ENCODE assay signal across 1 cellular context in the genomic region with DNA sequence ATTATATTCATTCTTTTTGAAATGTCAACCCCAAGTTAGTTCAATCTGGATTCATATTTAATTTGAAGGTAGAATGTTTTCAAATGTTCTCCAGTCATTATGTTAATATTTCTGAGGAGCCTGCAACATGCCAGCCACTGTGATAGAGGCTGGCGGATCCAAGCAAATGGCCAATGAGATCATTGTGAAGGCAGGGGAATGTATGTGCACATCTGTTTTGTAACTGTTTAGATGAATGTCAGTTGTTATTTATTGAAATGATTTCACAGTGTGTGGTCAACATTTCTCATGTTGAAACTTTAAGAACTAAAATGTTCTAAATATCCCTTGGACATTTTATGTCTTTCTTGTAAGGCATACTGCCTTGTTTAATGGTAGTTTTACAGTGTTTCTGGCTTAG.
TF ChIP-seq lines count a peak whose summit lies in the region.

No MANE protein-coding gene starts in this region.

TF ChIP-seq in GM23338, 12 proteins besides CTCF, POLR2A, EP300 and RAD21:
- TF ChIP-seq ETS1 (IDR thresholded peaks at IDR 0.05) (no peak), ZNF114 (CRISPR knock-in tag; IDR thresholded peaks at IDR 0.05) (no peak), STAT1 (IDR thresholded peaks at IDR 0.05; ENCODE audit: unreplicated experiment) (no peak), JUNB (IDR thresholded peaks at IDR 0.05; ENCODE audit: unreplicated experiment) (no peak), EZH2 (IDR thresholded peaks at IDR 0.05; ENCODE audit: low read depth, unreplicated experiment) (no peak), NANOG (IDR thresholded peaks at IDR 0.05; ENCODE audit: borderline replicate concordance) (no peak), CREB1 (CRISPR knock-in tag; IDR thresholded peaks at IDR 0.05; ENCODE audit: low read depth) (no peak), REST (IDR thresholded peaks at IDR 0.05; ENCODE audit: unreplicated experiment) (no peak)
- TF ChIP-seq, protein P1, sequence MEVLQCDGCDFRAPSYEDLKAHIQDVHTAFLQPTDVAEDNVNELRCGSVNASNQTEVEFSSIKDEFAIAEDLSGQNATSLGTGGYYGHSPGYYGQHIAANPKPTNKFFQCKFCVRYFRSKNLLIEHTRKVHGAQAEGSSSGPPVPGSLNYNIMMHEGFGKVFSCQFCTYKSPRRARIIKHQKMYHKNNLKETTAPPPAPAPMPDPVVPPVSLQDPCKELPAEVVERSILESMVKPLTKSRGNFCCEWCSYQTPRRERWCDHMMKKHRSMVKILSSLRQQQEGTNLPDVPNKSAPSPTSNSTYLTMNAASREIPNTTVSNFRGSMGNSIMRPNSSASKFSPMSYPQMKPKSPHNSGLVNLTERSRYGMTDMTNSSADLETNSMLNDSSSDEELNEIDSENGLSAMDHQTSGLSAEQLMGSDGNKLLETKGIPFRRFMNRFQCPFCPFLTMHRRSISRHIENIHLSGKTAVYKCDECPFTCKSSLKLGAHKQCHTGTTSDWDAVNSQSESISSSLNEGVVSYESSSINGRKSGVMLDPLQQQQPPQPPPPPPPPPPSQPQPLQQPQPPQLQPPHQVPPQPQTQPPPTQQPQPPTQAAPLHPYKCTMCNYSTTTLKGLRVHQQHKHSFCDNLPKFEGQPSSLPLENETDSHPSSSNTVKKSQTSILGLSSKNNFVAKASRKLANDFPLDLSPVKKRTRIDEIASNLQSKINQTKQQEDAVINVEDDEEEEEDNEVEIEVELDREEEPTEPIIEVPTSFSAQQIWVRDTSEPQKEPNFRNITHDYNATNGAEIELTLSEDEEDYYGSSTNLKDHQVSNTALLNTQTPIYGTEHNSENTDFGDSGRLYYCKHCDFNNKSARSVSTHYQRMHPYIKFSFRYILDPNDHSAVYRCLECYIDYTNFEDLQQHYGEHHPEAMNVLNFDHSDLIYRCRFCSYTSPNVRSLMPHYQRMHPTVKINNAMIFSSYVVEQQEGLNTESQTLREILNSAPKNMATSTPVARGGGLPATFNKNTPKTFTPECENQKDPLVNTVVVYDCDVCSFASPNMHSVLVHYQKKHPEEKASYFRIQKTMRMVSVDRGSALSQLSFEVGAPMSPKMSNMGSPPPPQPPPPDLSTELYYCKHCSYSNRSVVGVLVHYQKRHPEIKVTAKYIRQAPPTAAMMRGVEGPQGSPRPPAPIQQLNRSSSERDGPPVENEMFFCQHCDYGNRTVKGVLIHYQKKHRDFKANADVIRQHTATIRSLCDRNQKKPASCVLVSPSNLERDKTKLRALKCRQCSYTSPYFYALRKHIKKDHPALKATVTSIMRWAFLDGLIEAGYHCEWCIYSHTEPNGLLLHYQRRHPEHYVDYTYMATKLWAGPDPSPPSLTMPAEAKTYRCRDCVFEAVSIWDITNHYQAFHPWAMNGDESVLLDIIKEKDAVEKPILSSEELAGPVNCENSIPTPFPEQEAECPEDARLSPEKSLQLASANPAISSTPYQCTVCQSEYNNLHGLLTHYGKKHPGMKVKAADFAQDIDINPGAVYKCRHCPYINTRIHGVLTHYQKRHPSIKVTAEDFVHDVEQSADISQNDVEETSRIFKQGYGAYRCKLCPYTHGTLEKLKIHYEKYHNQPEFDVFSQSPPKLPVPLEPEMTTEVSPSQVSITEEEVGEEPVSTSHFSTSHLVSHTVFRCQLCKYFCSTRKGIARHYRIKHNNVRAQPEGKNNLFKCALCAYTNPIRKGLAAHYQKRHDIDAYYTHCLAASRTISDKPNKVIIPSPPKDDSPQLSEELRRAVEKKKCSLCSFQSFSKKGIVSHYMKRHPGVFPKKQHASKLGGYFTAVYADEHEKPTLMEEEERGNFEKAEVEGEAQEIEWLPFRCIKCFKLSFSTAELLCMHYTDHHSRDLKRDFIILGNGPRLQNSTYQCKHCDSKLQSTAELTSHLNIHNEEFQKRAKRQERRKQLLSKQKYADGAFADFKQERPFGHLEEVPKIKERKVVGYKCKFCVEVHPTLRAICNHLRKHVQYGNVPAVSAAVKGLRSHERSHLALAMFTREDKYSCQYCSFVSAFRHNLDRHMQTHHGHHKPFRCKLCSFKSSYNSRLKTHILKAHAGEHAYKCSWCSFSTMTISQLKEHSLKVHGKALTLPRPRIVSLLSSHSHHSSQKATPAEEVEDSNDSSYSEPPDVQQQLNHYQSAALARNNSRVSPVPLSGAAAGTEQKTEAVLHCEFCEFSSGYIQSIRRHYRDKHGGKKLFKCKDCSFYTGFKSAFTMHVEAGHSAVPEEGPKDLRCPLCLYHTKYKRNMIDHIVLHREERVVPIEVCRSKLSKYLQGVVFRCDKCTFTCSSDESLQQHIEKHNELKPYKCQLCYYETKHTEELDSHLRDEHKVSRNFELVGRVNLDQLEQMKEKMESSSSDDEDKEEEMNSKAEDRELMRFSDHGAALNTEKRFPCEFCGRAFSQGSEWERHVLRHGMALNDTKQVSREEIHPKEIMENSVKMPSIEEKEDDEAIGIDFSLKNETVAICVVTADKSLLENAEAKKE (CRISPR knock-in tag; IDR thresholded peaks at IDR 0.05), result no peak
